8 cellular contexts compared by ENCODE assay signal in genomic region chr2:197168705-197169104, GRCh38.
DNase-seq lines count a peak whose midpoint lies in the region; ATAC-seq and TF ChIP-seq lines count a peak whose summit lies in the region.

No MANE protein-coding gene starts in this region.

- ATAC-seq in CD4-positive, alpha-beta T cell (ENCODE audit: poor library complexity) = peak; percentile 92
- ATAC-seq in HG03565 (IDR thresholded peaks at IDR 0.05; ENCODE audit: unreplicated experiment) = peak; percentile 78

- peak; percentile 60 for TF ChIP-seq CTCF in CD4-positive, alpha-beta T cell (IDR thresholded peaks at IDR 0.05)
- TF ChIP-seq CTCF in cardiac muscle cell (IDR thresholded peaks at IDR 0.05; ENCODE audit: low read depth, low read length) (peak; percentile 88), RWPE1 (conservative IDR thresholded peaks at IDR 0.05; ENCODE audit: low read depth) (no peak; the same call in 1 of the 2 replicates)

- peak overlapping the region; percentile 71 for H3K27ac Mint-ChIP-seq in CD4-positive, alpha-beta T cell

- H3K36me3 ChIP-seq in SJSA1 (no peaks in the 10 kb centered on the region), cardiac muscle cell (no peaks in the 10 kb centered on the region)

- H3K4me3 Mint-ChIP-seq in CD4-positive, alpha-beta T cell = peak overlapping the region; percentile 2

- no peaks in the 10 kb centered on the region for H3K9me3 Mint-ChIP-seq in CD4-positive, alpha-beta T cell

- H3K4me1 ChIP-seq in SJSA1 (replicated peaks) (no peaks in the 10 kb centered on the region), cardiac muscle cell (ENCODE audit: low read depth) (peaks cover 6% of the 10 kb centered on the region)

- H3K27me3 ChIP-seq in CD4-positive, alpha-beta T cell (ENCODE audit: control insufficient read depth, insufficient read depth, low read length) = no peaks in the 10 kb centered on the region
- H3K27me3 ChIP-seq in SJSA1 (replicated peaks) = no peaks in the 10 kb centered on the region
- no peaks in the 10 kb centered on the region for H3K27me3 ChIP-seq in cardiac muscle cell

- DNase-seq in CD4-positive, alpha-beta T cell = peak; percentile 51 to 70 (median 62)
- DNase-seq in GM19240 (ENCODE audit: insufficient read length, low spot score) (peak; percentile 60), SJSA1 (ENCODE audit: low read depth in 1 of 2, low spot score in 2 of 2) (peak; percentile 51 to 77), cardiac muscle cell (ENCODE audit: low read depth in 1 of 2, low spot score in 1 of 2) (peak; percentile 82 to 83), retina (peak; percentile 32), RWPE1 (ENCODE audit: low spot score) (no peak)
- peak; percentile 75 for DNase-seq in activated naive CD4-positive, alpha-beta T cell treated with Interleukin-2 at 50 U/mL for 16 hours

- peaks cover 80% of the 10 kb centered on the region for H3K4me1 Mint-ChIP-seq in CD4-positive, alpha-beta T cell (ENCODE audit: low read depth)

- no peak overlapping the region for H3K4me3 ChIP-seq in SJSA1
- no peak overlapping the region for H3K4me3 ChIP-seq in cardiac muscle cell

- H3K27me3 Mint-ChIP-seq in CD4-positive, alpha-beta T cell = no peaks in the 10 kb centered on the region

- POLR2A ChIA-PET in CD4-positive, alpha-beta T cell (lab: Charles Lee) = interaction anchor here (0.7 to 1.8 kb wide), 5 partner anchors 12 to 55 kb away, joined by 3 to 10 read pairs (median 3); no protein-coding TSS in a partner anchor
- POLR2A ChIA-PET in RWPE1 (lab: Yijun Ruan, JAX; ENCODE audit: low non-redundant PET) = no interaction called here

- H3K36me3 Mint-ChIP-seq in CD4-positive, alpha-beta T cell (ENCODE audit: low read depth) = peaks cover 51% of the 10 kb centered on the region

- no peaks in the 10 kb centered on the region for H3K9me3 ChIP-seq in CD4-positive, alpha-beta T cell (ENCODE audit: control insufficient read depth, low read length)
- H3K9me3 ChIP-seq in SJSA1 (replicated peaks) (no peaks in the 10 kb centered on the region), cardiac muscle cell (ENCODE audit: low read depth) (no peaks in the 10 kb centered on the region)

- peak overlapping the region; percentile 15 for H3K27ac ChIP-seq in CD4-positive, alpha-beta T cell (ENCODE audit: low read depth, low read length)
- no peak overlapping the region for H3K27ac ChIP-seq in SJSA1
- H3K27ac ChIP-seq in cardiac muscle cell = no peak overlapping the region
- H3K27ac ChIP-seq in RWPE1 = no peak overlapping the region

- intact Hi-C loops in CD4-positive, alpha-beta T cell (cut with DNase I, micrococcal nuclease) = loop anchor here (1.0 to 5.0 kb wide), 3 partner anchors 36 to 56 kb away; no protein-coding TSS in a partner anchor

- CTCF ChIA-PET in CD4-positive, alpha-beta T cell (lab: Charles Lee) = interaction anchor here (0.5 to 2.7 kb wide), 25 partner anchors 8 to 197 kb away, joined by 3 to 28 read pairs (median 5); no protein-coding TSS in a partner anchor
- CTCF ChIA-PET in RWPE1 (lab: Yijun Ruan, JAX) = interaction anchor here (0.5 to 0.8 kb wide), 2 partner anchors 38 to 228 kb away, joined by 3 to 4 read pairs; no protein-coding TSS in a partner anchor
